Comparison of ENCODE assay signal across 8 cellular contexts in the genomic region with DNA sequence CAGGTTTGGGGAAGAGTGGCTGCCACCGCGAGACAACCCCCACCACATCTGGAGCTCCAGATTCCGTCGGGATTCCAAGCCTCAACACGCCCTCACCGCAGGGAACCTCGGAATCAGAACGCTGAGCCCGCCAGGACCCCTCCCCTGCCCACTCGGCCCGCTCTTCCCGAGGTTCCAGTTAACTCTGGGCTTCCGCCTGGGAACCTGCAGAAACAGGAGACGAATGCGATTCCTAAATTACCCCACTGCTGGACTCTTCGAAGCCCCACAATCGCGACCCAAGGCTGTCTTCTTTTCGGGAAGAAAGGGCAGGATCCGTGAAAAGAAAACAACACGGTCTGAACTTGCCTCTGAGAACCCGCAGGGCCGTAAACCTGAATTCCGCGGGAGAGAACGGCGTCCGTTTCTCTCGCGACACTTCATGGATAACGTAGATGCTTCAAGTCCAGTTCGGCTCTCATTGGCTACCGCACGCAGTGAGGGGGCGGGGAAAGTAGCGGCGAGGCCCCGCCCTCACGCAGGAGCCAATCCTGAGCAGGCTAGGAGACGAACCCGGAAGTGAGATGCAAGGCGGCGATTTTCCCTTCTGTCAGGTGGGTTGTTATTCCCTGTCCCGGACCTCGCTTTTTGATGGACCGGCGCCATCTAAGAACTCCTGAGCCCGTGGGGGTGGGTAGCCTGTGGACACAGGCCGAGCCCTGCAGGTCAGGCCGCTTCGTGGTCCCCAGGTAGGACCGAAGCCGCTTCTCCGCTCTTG. TPM values are rescaled to one million over a fixed set of nuclear protein-coding genes. Genes with fewer than 3 reads are reported as not detected.
A peak's percentile ranks its signal among the peaks of the same experiment; 100 is the strongest.
DNase-seq lines count a peak whose midpoint lies in the region; ATAC-seq and TF ChIP-seq lines count a peak whose summit lies in the region.

A gene with protein sequence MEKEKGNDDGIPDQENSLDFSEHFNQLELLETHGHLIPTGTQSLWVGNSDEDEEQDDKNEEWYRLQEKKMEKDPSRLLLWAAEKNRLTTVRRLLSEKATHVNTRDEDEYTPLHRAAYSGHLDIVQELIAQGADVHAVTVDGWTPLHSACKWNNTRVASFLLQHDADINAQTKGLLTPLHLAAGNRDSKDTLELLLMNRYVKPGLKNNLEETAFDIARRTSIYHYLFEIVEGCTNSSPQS (plus strand): TSS at position 542 of the 757 bp plus-strand sequence. CDS start 2,710 bp downstream, outside the sequence.
A gene (minus strand): TSS at position 402 of the 757 bp plus-strand sequence. CDS start 1,043 bp downstream, outside the sequence.

- H3K27me3 ChIP-seq in A673 (replicated peaks; ENCODE audit: insufficient read depth, low read depth, low read length, poor library complexity): no peaks in the 10 kb centered on the region
- H3K27me3 ChIP-seq in mammary epithelial cell (ENCODE audit: insufficient read depth, low read length): no peaks in the 10 kb centered on the region
- no peaks in the 10 kb centered on the region for H3K27me3 ChIP-seq in iPS-20b (ENCODE audit: insufficient read depth, low read length)

- H2AFZ ChIP-seq in mammary epithelial cell (ENCODE audit: low read depth, low read length): peak within 1 kb of the TSS; percentile 100

- H3K4me1 ChIP-seq in A673 (ENCODE audit: insufficient read depth, low read length, poor library complexity, severe bottlenecking): peaks cover 14% of the 10 kb centered on the region
- H3K4me1 ChIP-seq in mammary epithelial cell (ENCODE audit: insufficient read depth, low read length): peaks cover 13% of the 10 kb centered on the region
- H3K4me1 ChIP-seq in iPS-20b (ENCODE audit: insufficient read depth, low read length): peaks cover 2% of the 10 kb centered on the region; the same call in 1 of the 2 replicates

- CTCF ChIA-PET in A673 (lab: Charles Lee): no interaction called here
- CTCF ChIA-PET in mammary epithelial cell (lab: Charles Lee; ENCODE audit: low non-redundant PET): no interaction called here

- H3K9ac ChIP-seq in mammary epithelial cell (ENCODE audit: insufficient read depth, low read length): peak within 1 kb of the TSS; percentile 93
- peak within 1 kb of the TSS; percentile 95 for H3K9ac ChIP-seq in iPS-20b (ENCODE audit: low read depth, low read length)

- DNase-seq in A673 (ENCODE audit: low spot score): peak; percentile 99
- DNase-seq in NCI-H2196 treated with DMSO at 0.1 percent for 48 hours (lab: John Stamatoyannopoulos, UW; ENCODE audit: unreplicated experiment): peak; percentile 91
- DNase-seq in mammary epithelial cell: peak; percentile 98

- ATAC-seq in GM18870 (IDR thresholded peaks at IDR 0.05; ENCODE audit: unreplicated experiment) (peak; percentile 99), HG03135 (IDR thresholded peaks at IDR 0.05; ENCODE audit: unreplicated experiment) (peak; percentile 100)

- POLR2A ChIA-PET in A673 (lab: Charles Lee; ENCODE audit: low non-redundant PET): no interaction called here

- TF ChIP-seq CTCF in A673 (conservative IDR thresholded peaks at IDR 0.05; ENCODE audit: low read depth, low read length) (no peak), VCaP (conservative IDR thresholded peaks at IDR 0.05) (no peak), mammary epithelial cell (conservative IDR thresholded peaks at IDR 0.05 in 1 of 2, IDR thresholded peaks at IDR 0.05 in 1 of 2; ENCODE audit: extremely low read depth in 1 of 2, insufficient read depth in 1 of 2, low read depth in 1 of 2, low read length in 2 of 2) (no peak)

- in situ Hi-C loops in mammary epithelial cell (cut with MboI; ENCODE audit: low sequenced_read_pairs in 2 of 2): loop anchor here (10.0 to 25.0 kb wide), 3 partner anchors 331 to 599 kb away; no protein-coding TSS in a partner anchor

- H3K4me2 ChIP-seq in mammary epithelial cell (ENCODE audit: insufficient read depth, low read depth, low read length): peak within 1 kb of the TSS; percentile 92

- H3K36me3 ChIP-seq in A673 (ENCODE audit: insufficient read depth, low read length, poor library complexity, severe bottlenecking): peaks cover 26% of the 10 kb centered on the region
- peaks cover 6% of the 10 kb centered on the region for H3K36me3 ChIP-seq in mammary epithelial cell (ENCODE audit: insufficient read depth, low read length)
- peaks cover 36% of the 10 kb centered on the region for H3K36me3 ChIP-seq in iPS-20b (ENCODE audit: insufficient read depth, low read depth, low read length)

- 0% methylated on average over 24 of the region's 54 CpGs for WGBS in mammary epithelial cell (ENCODE audit: low coverage, missing lambda C conversion rate)

- dilution Hi-C loops in mammary epithelial cell (cut with HindIII; ENCODE audit: low sequenced_read_pairs): loop anchor here (10.0 kb wide), 1 partner anchor 49 kb away; no protein-coding TSS in a partner anchor

- H3K4me3 ChIP-seq in A673 (ENCODE audit: low read depth, low read length, poor library complexity, severe bottlenecking): peak within 1 kb of the TSS; percentile 69
- H3K4me3 ChIP-seq in mammary epithelial cell (replicated peaks in 1 of 3; ENCODE audit: insufficient read depth in 1 of 3, low read depth in 2 of 3, low read length in 3 of 3): peak within 1 kb of the TSS; percentile 80 to 96 (median 95)
- H3K4me3 ChIP-seq in iPS-20b (ENCODE audit: low read length): peak within 1 kb of the TSS; percentile 85
- peak within 1 kb of the TSS; percentile 53 to 98 (median 86) for H3K4me3 ChIP-seq in skin epidermis

- intact Hi-C loops in A673 (cut with micrococcal nuclease; ENCODE audit: unreplicated experiment) (loop anchor here (5.0 kb wide), 1 partner anchor 366 kb away; a partner anchor contains a TSS), mammary epithelial cell (cut with micrococcal nuclease) (loop anchor here (1.0 to 2.0 kb wide), 2 partner anchors 37 to 44 kb away; no protein-coding TSS in a partner anchor)

- H3K27ac ChIP-seq in A673 (ENCODE audit: low read depth, low read length, poor library complexity, severe bottlenecking) (peak within 1 kb of the TSS; percentile 92), VCaP (peak within 1 kb of the TSS; percentile 79), mammary epithelial cell (ENCODE audit: insufficient read depth, low read depth, low read length) (peak within 1 kb of the TSS; percentile 95), iPS-20b (ENCODE audit: low read length) (peak within 1 kb of the TSS; percentile 62), skin epidermis (peak within 1 kb of the TSS; percentile 56 to 92 (median 85))

- BruUV-seq in A673 (replicated peaks; lab: Mats Ljungman, UMichigan) (no TSS peak), mammary epithelial cell (replicated peaks; lab: Mats Ljungman, UMichigan) (no TSS peak)

- H4K20me1 ChIP-seq in mammary epithelial cell (ENCODE audit: insufficient read depth, low read length): no peaks in the 10 kb centered on the region

- H3K9me3 ChIP-seq in A673 (ENCODE audit: low read depth, low read length, poor library complexity, severe bottlenecking) (no peaks in the 10 kb centered on the region), mammary epithelial cell (replicated peaks; ENCODE audit: insufficient read depth, low read length) (no peaks in the 10 kb centered on the region), iPS-20b (ENCODE audit: insufficient read depth, low read depth, low read length) (no peaks in the 10 kb centered on the region)

- peaks cover 41% of the 10 kb centered on the region for H3K79me2 ChIP-seq in mammary epithelial cell (ENCODE audit: insufficient read depth, low read length)

RNA-seq across cellular contexts. Expression of the first gene that starts in this region (rescaled TPM):
- total RNA-seq in A673 (2021) (14.6 and 15.5 TPM in 2 replicates), mammary epithelial cell (10 to 100 TPM in 1 of 2 donors, 1 to 10 TPM in 1; 9.4 to 13.8 TPM)
- polyA plus RNA-seq in mammary epithelial cell: 6.2 TPM
- 4.4 TPM for polyA minus RNA-seq in mammary epithelial cell

RNA-seq across cellular contexts. Expression of the second gene that starts in this region (rescaled TPM):
- total RNA-seq in A673 (2021): 42.6 and 44.7 TPM in 2 replicates
- 10 to 100 TPM; 10.3 to 19.5 TPM for total RNA-seq in mammary epithelial cell
- polyA plus RNA-seq in mammary epithelial cell: 5.8 TPM
- 4.8 TPM for polyA minus RNA-seq in mammary epithelial cell

Comparison
In these comparisons a context has a peak if more than half of its experiments do, and no peak if none do; other contexts are left out.
1. Peak in every context shown above with its lines: DNase-seq, ATAC-seq, H3K4me3 ChIP-seq and H3K27ac ChIP-seq.